Comparison of ENCODE assay signal across 9 cellular contexts in the genomic region with DNA sequence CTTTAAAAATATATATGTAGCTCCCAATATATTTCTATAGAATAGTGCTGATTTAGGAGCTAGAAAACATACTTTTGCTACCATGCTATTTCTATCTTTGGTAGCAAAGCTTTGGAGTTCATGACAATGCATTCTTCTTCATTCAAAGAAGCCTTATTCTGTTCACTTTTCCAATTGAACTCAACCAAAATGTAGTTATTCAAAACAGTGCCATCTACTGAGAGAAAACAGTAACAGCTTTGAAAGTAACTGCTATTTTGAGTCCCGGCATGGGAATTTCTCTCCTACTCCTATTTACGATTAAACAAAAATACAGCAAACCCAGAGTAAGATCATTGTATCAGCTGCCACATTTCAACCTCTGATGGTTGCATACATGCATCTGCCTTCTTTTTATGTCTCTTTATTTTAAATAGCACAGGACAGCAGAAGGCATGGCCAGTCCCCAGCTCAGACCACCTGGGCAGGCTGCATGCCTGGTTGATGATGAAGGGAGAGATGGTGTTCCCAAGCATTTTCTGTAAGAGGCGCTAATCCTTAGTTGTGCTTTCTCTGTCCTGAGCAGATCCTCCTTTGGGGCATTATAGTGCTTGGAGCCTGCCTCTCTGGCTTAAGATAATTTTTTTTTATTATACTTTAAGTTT.
DNase-seq lines count a peak whose midpoint lies in the region; ATAC-seq, FAIRE-seq and TF ChIP-seq lines count a peak whose summit lies in the region.
"Had no signal": no experiment of that assay in that cellular context is flagged by ENCODE, and none has a peak within 500 bp of the region (broad histone marks: within the 10 kb centered on the region; RNA-seq: fewer than 3 reads in every experiment).

No MANE protein-coding gene starts in this region.

- no peak overlapping the region for H3K27ac ChIP-seq in DND-41 (ENCODE audit: low read length)
- H3K27ac ChIP-seq: spleen had no signal

- no peak for DNase-seq in DND-41
- DNase-seq in LHCN-M2 (ENCODE audit: low read depth): peak; percentile 26
- DNase-seq in astrocyte of the hippocampus (ENCODE audit: low read depth, low spot score): peak; percentile 31
- DNase-seq in midbrain (lab: John Stamatoyannopoulos, UW): peak; percentile 15
- no peak for DNase-seq in NCI-H187 (lab: John Stamatoyannopoulos, UW)
- no peak for DNase-seq in GM12892 (ENCODE audit: insufficient read length)
- DNase-seq: spleen had no signal

- no peaks in the 10 kb centered on the region for H3K36me3 ChIP-seq in DND-41 (ENCODE audit: insufficient read depth, low read length)
- H3K36me3 ChIP-seq: spleen had no signal

- no peaks in the 10 kb centered on the region for H4K20me1 ChIP-seq in DND-41 (ENCODE audit: insufficient read depth, low read length)

- peak; percentile 60 for TF ChIP-seq CTCF in DND-41 (IDR thresholded peaks at IDR 0.05; ENCODE audit: borderline replicate concordance, extremely low read depth, low read length, poor library complexity, severe bottlenecking)

- no peaks in the 10 kb centered on the region for H3K9me3 ChIP-seq in DND-41 (ENCODE audit: insufficient read depth, low read length, severe bottlenecking)
- H3K9me3 ChIP-seq: spleen had no signal

- no peak for ATAC-seq in DND-41 (ENCODE audit: insufficient read depth, low read depth)
- no peak for ATAC-seq in HG02840 (IDR thresholded peaks at IDR 0.05; ENCODE audit: low FRiP score, unreplicated experiment)
- ATAC-seq in GM21576 (IDR thresholded peaks at IDR 0.05; ENCODE audit: unreplicated experiment): no peak

- FAIRE-seq in GM12892 (lab: Jason Lieb, UNC): no peak

- H3K4me2 ChIP-seq in DND-41 (ENCODE audit: insufficient read depth, low read length): no peak overlapping the region

- TF ChIP-seq POLR2A in GM12892 (IDR thresholded peaks at IDR 0.05; ENCODE audit: low read depth, low read length): no peak

- no peaks in the 10 kb centered on the region for H3K79me2 ChIP-seq in DND-41 (ENCODE audit: insufficient read depth, low read length)

- no peaks in the 10 kb centered on the region for H3K4me1 ChIP-seq in DND-41 (ENCODE audit: insufficient read depth, low read length)
- H3K4me1 ChIP-seq: spleen had no signal

- H3K27me3 ChIP-seq in DND-41 (ENCODE audit: insufficient read depth, low read length, poor library complexity): no peaks in the 10 kb centered on the region

- no peak overlapping the region for H2AFZ ChIP-seq in DND-41 (ENCODE audit: low read depth, low read length)

- no peak overlapping the region for H3K9ac ChIP-seq in DND-41 (ENCODE audit: low read depth, low read length)

- H3K4me3 ChIP-seq in DND-41 (ENCODE audit: low read depth in 1 of 2, low read length in 2 of 2): no peak overlapping the region
- H3K4me3 ChIP-seq: spleen had no signal

Comparison
In these comparisons a context has a peak if more than half of its experiments do, and no peak if none do; other contexts are left out.
1. DNase-seq: peak in LHCN-M2 (single experiment), astrocyte of the hippocampus (single experiment) and midbrain (single experiment); none in DND-41 (single experiment), NCI-H187 (0 of 2) and GM12892 (single experiment).